ENCODE assay signal across 22 cellular contexts in the genomic region with DNA sequence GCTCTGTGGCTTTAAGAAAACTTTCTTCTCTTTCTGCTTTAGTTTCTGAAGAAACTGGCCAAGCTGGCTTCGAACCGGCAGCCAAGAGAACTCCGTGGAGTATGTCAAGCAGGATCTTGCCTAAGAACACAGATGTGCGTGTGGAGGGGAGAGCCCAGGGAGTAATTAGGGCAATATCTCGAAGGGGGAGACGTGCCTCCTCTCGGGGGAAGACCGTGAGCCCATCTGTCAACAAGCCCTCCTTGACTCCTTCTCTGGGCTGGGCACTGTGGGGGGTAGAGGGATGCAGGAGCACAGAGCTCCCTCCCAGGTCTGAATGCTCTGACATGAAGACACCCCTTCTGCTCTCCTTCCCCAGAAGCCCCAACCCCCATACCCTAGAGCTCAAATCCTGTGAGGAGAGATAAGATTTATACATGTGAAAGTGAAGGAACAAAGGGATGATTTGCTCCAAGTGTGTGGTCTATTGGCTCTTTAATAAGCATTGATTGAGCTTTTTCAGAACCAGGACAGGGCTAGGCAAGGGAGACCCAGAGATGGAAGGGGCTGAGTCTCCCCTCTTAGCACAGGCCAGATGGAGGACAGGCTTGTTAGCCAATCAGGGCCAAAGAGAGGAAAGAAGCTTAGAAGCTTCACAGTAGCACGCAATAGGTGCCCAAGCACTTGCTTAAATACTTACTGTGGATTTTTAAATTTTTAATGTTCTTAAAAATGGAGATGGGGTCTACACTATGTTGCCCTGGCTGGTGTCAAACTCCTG. TPM values are rescaled to one million over a fixed set of nuclear protein-coding genes. Genes with fewer than 3 reads are reported as not detected.
"Had no signal": no experiment of that assay in that cellular context is flagged by ENCODE, and none has a peak within 500 bp of the region (broad histone marks: within the 10 kb centered on the region; RNA-seq: fewer than 3 reads in every experiment).

No MANE protein-coding gene starts in this region.

- H3K4me3 Mint-ChIP-seq: dendritic cell treated with granulocyte-macrophage colony-stimulating factor and Interleukin-4, amounts not matched to agents 40 ng/mL and 50 ng/mL, for 4 days; endodermal cell; natural killer cell; neural progenitor cell; stimulated activated memory B cell treated with anti-CD40 and anti-IgM and Interleukin-4, amounts not matched to agents 10 μg/mL and 1 μg/mL and 100 μg/mL, for 72 hours; stimulated activated naive CD8-positive, alpha-beta T cell treated with anti-CD3 and anti-CD28 coated beads, Interleukin-15, Interleukin-2, amounts not matched to agents 100 ng/mL and 50 ng/mL, for 24 hours had no signal

- H3K4me1 Mint-ChIP-seq: natural killer cell; stimulated activated memory B cell treated with anti-CD40 and anti-IgM and Interleukin-4, amounts not matched to agents 10 μg/mL and 1 μg/mL and 100 μg/mL, for 72 hours had no signal

- H3K27ac Mint-ChIP-seq: dendritic cell treated with granulocyte-macrophage colony-stimulating factor and Interleukin-4, amounts not matched to agents 40 ng/mL and 50 ng/mL, for 4 days; endodermal cell; natural killer cell; stimulated activated memory B cell treated with anti-CD40 and anti-IgM and Interleukin-4, amounts not matched to agents 10 μg/mL and 1 μg/mL and 100 μg/mL, for 72 hours; stimulated activated naive CD8-positive, alpha-beta T cell treated with anti-CD3 and anti-CD28 coated beads, Interleukin-15, Interleukin-2, amounts not matched to agents 100 ng/mL and 50 ng/mL, for 24 hours had no signal

- DNase-seq: endodermal cell; foreskin melanocyte; heart right ventricle; hypothalamus; kidney glomerular epithelial cell; mesendoderm; natural killer cell; nucleus accumbens; pancreas; right lobe of liver; stimulated activated CD4-positive, alpha-beta T cell treated with anti-CD3 and anti-CD28 coated beads, Interleukin-4, amount 100 ng/mL, for 24 hours; tibial artery; upper lobe of right lung had no signal

- H3K9me3 Mint-ChIP-seq: dendritic cell treated with granulocyte-macrophage colony-stimulating factor and Interleukin-4, amounts not matched to agents 40 ng/mL and 50 ng/mL, for 4 days; natural killer cell; stimulated activated memory B cell treated with anti-CD40 and anti-IgM and Interleukin-4, amounts not matched to agents 10 μg/mL and 1 μg/mL and 100 μg/mL, for 72 hours; stimulated activated naive CD8-positive, alpha-beta T cell treated with anti-CD3 and anti-CD28 coated beads, Interleukin-15, Interleukin-2, amounts not matched to agents 100 ng/mL and 50 ng/mL, for 24 hours had no signal

- H3K27me3 Mint-ChIP-seq: stimulated activated naive CD8-positive, alpha-beta T cell treated with anti-CD3 and anti-CD28 coated beads, Interleukin-15, Interleukin-2, amounts not matched to agents 100 ng/mL and 50 ng/mL, for 24 hours had no signal

- H3K36me3 Mint-ChIP-seq: natural killer cell; stimulated activated memory B cell treated with anti-CD40 and anti-IgM and Interleukin-4, amounts not matched to agents 10 μg/mL and 1 μg/mL and 100 μg/mL, for 72 hours had no signal

RNA-seq across cellular contexts. Expression of gene EDN2, which starts 37.5 kb away (rescaled TPM):
- total RNA-seq: endodermal cell, endothelial cell of umbilical vein, liver, lung microvascular endothelial cell, myocyte, temporal lobe, upper lobe of right lung had no signal
